In genomic region chr4:185004562-185005208, GRCh38 we compare ENCODE assay signal across 8 cellular contexts. TPM values are rescaled to one million over a fixed set of nuclear protein-coding genes. Genes with fewer than 3 reads are reported as not detected.
DNase-seq lines count a peak whose midpoint lies in the region; ATAC-seq, FAIRE-seq and TF ChIP-seq lines count a peak whose summit lies in the region.

No MANE protein-coding gene starts in this region.

- FAIRE-seq in astrocyte (lab: Jason Lieb, UNC): no peak
- no peak for FAIRE-seq in frontal cortex (lab: Jason Lieb, UNC)

- H3K27ac Mint-ChIP-seq in astrocyte (ENCODE audit: unreplicated experiment): no peak overlapping the region

- intact Hi-C loops in tibial artery (cut with DNase I; ENCODE audit: low total_unique reads): no loop called here

- no peaks in the 10 kb centered on the region for H3K9me3 ChIP-seq in BLaER1 treated with 17β-estradiol and CSF1 and Interleukin-3, amounts not matched to agents 10 nM and 100 nM (replicated peaks in 1 of 11)
- H3K9me3 ChIP-seq in HUES48 (ENCODE audit: control insufficient read depth, insufficient read depth, low read length) (no peaks in the 10 kb centered on the region), astrocyte (ENCODE audit: insufficient read depth, low read depth, low read length) (no peaks in the 10 kb centered on the region), tibial artery (no peaks in the 10 kb centered on the region)

- ATAC-seq in GM21360 (IDR thresholded peaks at IDR 0.05; ENCODE audit: unreplicated experiment) (peak; percentile 41), left lobe of liver (peak; percentile 51)

- H3K36me3 Mint-ChIP-seq in astrocyte (ENCODE audit: low read depth, unreplicated experiment): no peaks in the 10 kb centered on the region

- H3K4me3 Mint-ChIP-seq in astrocyte (ENCODE audit: unreplicated experiment): no peak overlapping the region

- H3K4me3 ChIP-seq in BLaER1 treated with 17β-estradiol and CSF1 and Interleukin-3, amounts not matched to agents 10 nM and 100 nM: peak overlapping the region in 6 of 10 experiments; percentile 15 to 56 (median 38); a peak in 11 of 20 replicates
- H3K4me3 ChIP-seq in HUES48 (ENCODE audit: low read depth, low read length) (peak overlapping the region; percentile 49), astrocyte (ENCODE audit: insufficient read depth, low read depth, low read length) (peak overlapping the region; percentile 6), tibial artery (no peak overlapping the region)

- peaks cover 86% of the 10 kb centered on the region for H3K27me3 Mint-ChIP-seq in astrocyte (ENCODE audit: low read depth, unreplicated experiment)

- peaks cover 6 to 17% (median 13%) of the 10 kb centered on the region in 10 experiments; a peak in 15 of 20 replicates for H3K4me1 ChIP-seq in BLaER1 treated with 17β-estradiol and CSF1 and Interleukin-3, amounts not matched to agents 10 nM and 100 nM
- H3K4me1 ChIP-seq in HUES48 (ENCODE audit: control insufficient read depth, insufficient read depth, low read length) (no peaks in the 10 kb centered on the region), astrocyte (ENCODE audit: insufficient read depth, low read length) (peaks cover 7% of the 10 kb centered on the region), tibial artery (peaks cover 0 to 10% (median 6%) of the 10 kb centered on the region in 4 donors)

- H4K20me1 ChIP-seq in BLaER1 treated with 17β-estradiol and CSF1 and Interleukin-3, amounts not matched to agents 10 nM and 100 nM: no peaks in the 10 kb centered on the region
- no peaks in the 10 kb centered on the region for H4K20me1 ChIP-seq in astrocyte (ENCODE audit: insufficient read depth, low read length)

- H2AFZ ChIP-seq in astrocyte (ENCODE audit: low read depth, low read length): peak overlapping the region; percentile 70

- H3K9me3 Mint-ChIP-seq in astrocyte (ENCODE audit: unreplicated experiment): peaks cover 2% of the 10 kb centered on the region

- H3K27me3 ChIP-seq in BLaER1 treated with 17β-estradiol and CSF1 and Interleukin-3, amounts not matched to agents 10 nM and 100 nM: peaks cover 0 to 11% (median 5%) of the 10 kb centered on the region in 11 experiments; a peak in 10 of 22 replicates
- H3K27me3 ChIP-seq in HUES48 (ENCODE audit: control insufficient read depth, insufficient read depth, low read length) (peaks cover 40% of the 10 kb centered on the region), astrocyte (ENCODE audit: insufficient read depth, low read length) (peaks cover 31% of the 10 kb centered on the region), tibial artery (peaks cover 0 to 22% of the 10 kb centered on the region in 2 donors)

- H3K27ac ChIP-seq in BLaER1 treated with 17β-estradiol and CSF1 and Interleukin-3, amounts not matched to agents 10 nM and 100 nM: peak overlapping the region in 3 of 11 experiments; percentile 15 to 41 (median 38); a peak in 3 of 22 replicates
- H3K27ac ChIP-seq in HUES48 (ENCODE audit: low read depth, low read length) (no peak overlapping the region), astrocyte (ENCODE audit: low read depth, low read length) (no peak overlapping the region), tibial artery (no peak overlapping the region)

- H3K4me1 Mint-ChIP-seq in astrocyte (ENCODE audit: low read depth, unreplicated experiment): peaks cover 3% of the 10 kb centered on the region

- H3K36me3 ChIP-seq in BLaER1 treated with 17β-estradiol and CSF1 and Interleukin-3, amounts not matched to agents 10 nM and 100 nM: no peaks in the 10 kb centered on the region
- H3K36me3 ChIP-seq in HUES48 (ENCODE audit: control insufficient read depth, insufficient read depth, low read length) (no peaks in the 10 kb centered on the region), astrocyte (ENCODE audit: insufficient read depth, low read length) (no peaks in the 10 kb centered on the region), tibial artery (no peaks in the 10 kb centered on the region)

- peak overlapping the region; percentile 68 to 90 (median 76) for H3K4me2 ChIP-seq in BLaER1 treated with 17β-estradiol and CSF1 and Interleukin-3, amounts not matched to agents 10 nM and 100 nM
- H3K4me2 ChIP-seq in astrocyte (ENCODE audit: low read length): peak overlapping the region; percentile 75

- H3K79me2 ChIP-seq in astrocyte (ENCODE audit: insufficient read depth, low read length): no peaks in the 10 kb centered on the region

- TF ChIP-seq CTCF in astrocyte (IDR thresholded peaks at IDR 0.05; ENCODE audit: insufficient read depth, low read depth, low read length) (no peak), tibial artery (IDR thresholded peaks at IDR 0.05) (no peak)

- H3K9ac ChIP-seq in BLaER1 treated with 17β-estradiol and CSF1 and Interleukin-3, amounts not matched to agents 10 nM and 100 nM: peak overlapping the region in 9 of 11 experiments; percentile 13 to 61 (median 50); a peak in 12 of 22 replicates
- H3K9ac ChIP-seq in HUES48 (ENCODE audit: low read depth, low read length): no peak overlapping the region
- H3K9ac ChIP-seq in astrocyte (ENCODE audit: low read length): no peak overlapping the region

- no peak for DNase-seq in astrocyte (ENCODE audit: low read depth)
- peak; percentile 56 for DNase-seq in left lobe of liver (ENCODE audit: low spot score)
- DNase-seq in tibial artery: peak; percentile 31 to 55
- DNase-seq in NCI-H774 (lab: John Stamatoyannopoulos, UW): no peak
- DNase-seq in frontal cortex (ENCODE audit: low spot score in 2 of 2): no peak

RNA-seq across cellular contexts. Expression of gene HELT, which starts 13.6 kb away (rescaled TPM):
- total RNA-seq in astrocyte (not detected in 2 replicates), left lobe of liver (not detected), frontal cortex (not detected)

Comparison
In these comparisons a context has a peak if more than half of its experiments do, and no peak if none do; other contexts are left out.
1. H3K4me3 ChIP-seq: peak in BLaER1 treated with 17β-estradiol and CSF1 and Interleukin-3, amounts not matched to agents 10 nM and 100 nM (6 of 10), HUES48 (single experiment) and astrocyte (single experiment); none in tibial artery (0 of 2).
2. H3K9ac ChIP-seq: peak in BLaER1 treated with 17β-estradiol and CSF1 and Interleukin-3, amounts not matched to agents 10 nM and 100 nM (9 of 11); none in HUES48 (single experiment) and astrocyte (single experiment).
3. DNase-seq: peak in left lobe of liver (single experiment) and tibial artery (2 of 2); none in astrocyte (single experiment), NCI-H774 (single experiment) and frontal cortex (0 of 2).